In genomic region chr17:36857698-36858097, GRCh38 we compare ENCODE assay signal across 1 cellular context.
A peak's percentile ranks its signal among the peaks of the same experiment; 100 is the strongest.
TF ChIP-seq lines count a peak whose summit lies in the region.

No MANE protein-coding gene starts in this region.

TF ChIP-seq in HepG2, 621 proteins besides CTCF, POLR2A, EP300 and RAD21 (continued from another document):
- TF ChIP-seq ZNF580 (CRISPR knock-in tag; IDR thresholded peaks at IDR 0.05; ENCODE audit: borderline replicate concordance, low read depth), result no peak
- TF ChIP-seq ZNF281 (CRISPR knock-in tag; IDR thresholded peaks at IDR 0.05; ENCODE audit: borderline replicate concordance), result peak; percentile 91
- TF ChIP-seq RFXANK (CRISPR knock-in tag; IDR thresholded peaks at IDR 0.05), result no peak
- TF ChIP-seq TGIF2 (CRISPR knock-in tag; IDR thresholded peaks at IDR 0.05), result no peak
- TF ChIP-seq HNF4G (IDR thresholded peaks at IDR 0.05; ENCODE audit: borderline replicate concordance, low read depth, low read length), result peak; percentile 70
- no peak for TF ChIP-seq HNF4G (CRISPR knock-in tag; IDR thresholded peaks at IDR 0.05; ENCODE audit: borderline replicate concordance, low read depth)
- TF ChIP-seq TCF7L2 (IDR thresholded peaks at IDR 0.05; ENCODE audit: low read depth, low read length), result no peak
- no peak for TF ChIP-seq ZSCAN22 (CRISPR knock-in tag; IDR thresholded peaks at IDR 0.05)
- no peak for TF ChIP-seq SP4 (CRISPR knock-in tag; IDR thresholded peaks at IDR 0.05)
- TF ChIP-seq PCBP2 (optimal IDR thresholded peaks at IDR 0.05; ENCODE audit: low read depth, low read length, poor library complexity, severe bottlenecking), result no peak
- no peak for TF ChIP-seq SRSF9 (IDR thresholded peaks at IDR 0.05; ENCODE audit: borderline replicate concordance, insufficient read depth, low read depth, low read length, poor library complexity, severe bottlenecking)
- TF ChIP-seq RELA (CRISPR knock-in tag; IDR thresholded peaks at IDR 0.05), result no peak
- TF ChIP-seq TRIM24 (CRISPR knock-in tag; IDR thresholded peaks at IDR 0.05), result no peak
- TF ChIP-seq FOSL1 (CRISPR knock-in tag; IDR thresholded peaks at IDR 0.05; ENCODE audit: borderline replicate concordance), result no peak
- TF ChIP-seq SOX13 (IDR thresholded peaks at IDR 0.05), result no peak
- TF ChIP-seq SOX13 (CRISPR knock-in tag; conservative IDR thresholded peaks at IDR 0.05 in 1 of 2, IDR thresholded peaks at IDR 0.05 in 1 of 2), result 0 out of 4 replicates have a peak, but pooled peaks of 1 of the 2 experiments have one; percentile 24
- no peak for TF ChIP-seq BRD4 (CRISPR knock-in tag; IDR thresholded peaks at IDR 0.05)
- TF ChIP-seq ZNF839 (CRISPR knock-in tag; IDR thresholded peaks at IDR 0.05; ENCODE audit: borderline replicate concordance), result no peak
- TF ChIP-seq CBX1 (IDR thresholded peaks at IDR 0.05; ENCODE audit: low read depth), result no peak
- TF ChIP-seq AKNA (CRISPR knock-in tag; IDR thresholded peaks at IDR 0.05; ENCODE audit: borderline replicate concordance), result no peak
- TF ChIP-seq MXD1 (CRISPR knock-in tag; IDR thresholded peaks at IDR 0.05), result no peak
- no peak for TF ChIP-seq ZNF672 (CRISPR knock-in tag; IDR thresholded peaks at IDR 0.05)
- no peak for TF ChIP-seq ZFY (CRISPR knock-in tag; IDR thresholded peaks at IDR 0.05)
- no peak for TF ChIP-seq TSC22D2 (CRISPR knock-in tag; IDR thresholded peaks at IDR 0.05; ENCODE audit: borderline replicate concordance)
- TF ChIP-seq ZMYM3 (CRISPR knock-in tag; IDR thresholded peaks at IDR 0.05), result peak; percentile 15; the same call in 1 of the 2 replicates
- no peak for TF ChIP-seq ZNF670 (CRISPR knock-in tag; IDR thresholded peaks at IDR 0.05; ENCODE audit: borderline replicate concordance)
- no peak for TF ChIP-seq SRF (IDR thresholded peaks at IDR 0.05; ENCODE audit: low read depth, low read length)
- no peak for TF ChIP-seq MTF2 (CRISPR knock-in tag; IDR thresholded peaks at IDR 0.05; ENCODE audit: borderline replicate concordance)
- TF ChIP-seq MED1 (CRISPR knock-in tag; IDR thresholded peaks at IDR 0.05), result no peak
- TF ChIP-seq RBAK (CRISPR knock-in tag; IDR thresholded peaks at IDR 0.05), result no peak
- TF ChIP-seq ZNF282 (IDR thresholded peaks at IDR 0.05; ENCODE audit: partially characterized antibody), result no peak
TF ChIP-seq in HepG2: peak in this region for 19.
